9 cellular contexts compared by ENCODE assay signal in the genomic region with DNA sequence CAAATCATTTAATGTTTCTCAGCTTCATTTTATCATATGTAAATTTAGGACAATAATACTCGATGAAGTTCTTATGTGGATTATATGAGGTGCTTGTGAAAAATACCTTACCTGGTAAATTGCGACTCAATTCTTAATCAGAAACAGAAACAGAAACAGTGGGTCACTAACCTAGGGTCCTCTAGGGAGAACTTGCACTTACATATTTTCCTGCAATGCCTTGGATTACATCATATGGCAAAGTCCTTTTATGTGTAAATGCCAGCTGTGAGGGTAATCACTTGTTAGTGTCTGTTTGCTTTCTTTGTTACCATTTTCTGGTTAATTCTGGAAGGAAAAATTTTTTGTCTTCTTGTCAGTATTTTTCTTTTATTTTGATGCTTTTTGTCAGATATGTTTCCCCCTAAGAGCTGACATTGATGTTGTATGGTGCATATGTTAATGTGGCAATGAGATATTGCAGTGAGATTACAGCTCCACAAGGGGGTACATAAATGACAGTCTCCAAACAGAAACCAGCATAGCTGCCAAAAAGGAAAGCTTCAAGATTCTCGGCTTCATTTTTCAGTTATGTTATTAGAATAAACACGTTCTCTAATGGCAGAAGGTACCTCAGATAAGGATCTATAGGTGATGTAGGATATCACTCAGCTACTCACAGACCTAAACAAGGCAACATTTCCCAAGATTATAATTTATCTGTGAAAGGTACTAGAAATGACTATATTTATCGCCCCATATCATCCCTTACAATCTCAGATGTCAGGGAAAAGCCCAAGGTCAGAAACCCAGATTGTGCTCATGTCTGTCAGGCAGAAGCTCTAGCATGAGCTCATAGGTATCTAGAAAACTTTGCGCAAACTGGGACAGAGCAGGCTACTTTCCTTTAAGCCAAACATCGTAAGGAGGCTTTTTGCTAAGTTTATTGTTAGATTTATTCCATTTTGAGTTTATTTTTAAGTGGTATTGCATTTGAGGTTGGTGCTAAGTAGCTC.
DNase-seq lines count a peak whose midpoint lies in the region; ATAC-seq and TF ChIP-seq lines count a peak whose summit lies in the region.
"Had no signal": no experiment of that assay in that cellular context is flagged by ENCODE, and none has a peak within 500 bp of the region (broad histone marks: within the 10 kb centered on the region; RNA-seq: fewer than 3 reads in every experiment).

No MANE protein-coding gene starts in this region.

- peak; percentile 41 for TF ChIP-seq CTCF in SK-N-SH (IDR thresholded peaks at IDR 0.05)

- H3K27me3 Mint-ChIP-seq in naive B cell = no peaks in the 10 kb centered on the region

- peaks cover 0 to 5% of the 10 kb centered on the region in 2 experiments; a peak in 3 of 4 replicates for H3K4me1 ChIP-seq in SK-N-SH (ENCODE audit: control insufficient read depth in 1 of 2, insufficient read depth in 2 of 2, low read depth in 1 of 2, low read length in 1 of 2)

- peaks cover 7% of the 10 kb centered on the region; the same call in 1 of the 2 replicates for H3K9me3 ChIP-seq in SK-N-SH

- no peak overlapping the region for H3K4me3 ChIP-seq in SK-N-SH (ENCODE audit: low read depth in 2 of 2, low read length in 1 of 2)
- H3K4me3 ChIP-seq: K562 had no signal

- no peak overlapping the region for H3K27ac ChIP-seq in SK-N-SH (ENCODE audit: low read depth in 2 of 2, low read length in 1 of 2)

- H3K4me1 Mint-ChIP-seq in naive B cell = peaks cover 19 to 34% (median 29%) of the 10 kb centered on the region in 3 donors

- DNase-seq in SK-N-SH = peak; percentile 5
- peak; percentile 25 for DNase-seq in naive B cell
- no peak for DNase-seq in stimulated activated CD4-positive, alpha-beta T cell treated with anti-CD3 and anti-CD28 coated beads, Interleukin-4, amount 100 ng/mL, for 1 hour
- no peak for DNase-seq in left ventricle myocardium superior
- no peak for DNase-seq in C1 segment of cervical spinal cord (lab: John Stamatoyannopoulos, UW)

- TF ChIP-seq RAD21 in SK-N-SH (IDR thresholded peaks at IDR 0.05; ENCODE audit: low read length) = peak; percentile 24

- H3K27ac Mint-ChIP-seq in naive B cell = no peak overlapping the region

- H3K79me2 ChIP-seq in SK-N-SH (ENCODE audit: insufficient read depth) = no peaks in the 10 kb centered on the region

- H3K9me2 ChIP-seq in SK-N-SH = no peaks in the 10 kb centered on the region

- H3K36me3 Mint-ChIP-seq in naive B cell = no peaks in the 10 kb centered on the region

- no peaks in the 10 kb centered on the region for H3K36me3 ChIP-seq in SK-N-SH (replicated peaks in 1 of 2; ENCODE audit: control insufficient read depth in 1 of 2, insufficient read depth in 2 of 2, low read length in 1 of 2)

- ATAC-seq in GM18517 (IDR thresholded peaks at IDR 0.05; ENCODE audit: unreplicated experiment) (peak; percentile 67), HG02678 (IDR thresholded peaks at IDR 0.05; ENCODE audit: unreplicated experiment) (peak; percentile 59), naive B cell (ENCODE audit: low read depth in 2 of 2) (peak; percentile 43 to 73), HG02840 (IDR thresholded peaks at IDR 0.05; ENCODE audit: low FRiP score, unreplicated experiment) (no peak), left ventricle myocardium superior (no peak)
- ATAC-seq: K562 had no signal

- CTCF ChIA-PET in SK-N-SH (lab: Yijun Ruan, JAX) = interaction anchor here (0.9 to 1.8 kb wide), 7 partner anchors 9 to 423 kb away, joined by 3 to 11 read pairs (median 3); no protein-coding TSS in a partner anchor

- TF ChIP-seq EP300 in SK-N-SH (IDR thresholded peaks at IDR 0.05; ENCODE audit: borderline replicate concordance in 1 of 2, low read depth in 1 of 2, low read length in 1 of 2) = no peak

- 47% methylated on average over 7 of the region's 7 CpGs for WGBS in SK-N-SH (ENCODE audit: low lambda C conversion rate)

- no peaks in the 10 kb centered on the region for H3F3A ChIP-seq in SK-N-SH (replicated peaks; ENCODE audit: insufficient read depth)

- no peaks in the 10 kb centered on the region for H3K27me3 ChIP-seq in SK-N-SH (ENCODE audit: insufficient read depth)

- H3K9ac ChIP-seq in SK-N-SH = no peak overlapping the region

- H3K4me2 ChIP-seq in SK-N-SH = no peak overlapping the region

- H3K4me3 Mint-ChIP-seq in naive B cell = peak overlapping the region in 2 of 8 donors; percentile 3 to 16

- POLR2A ChIA-PET in SK-N-SH (lab: Yijun Ruan, JAX) = no interaction called here

- intact Hi-C loops in left ventricle myocardium superior (cut with micrococcal nuclease) = no loop called here

- no peaks in the 10 kb centered on the region for H4K20me1 ChIP-seq in SK-N-SH (ENCODE audit: insufficient read depth)

- peak overlapping the region; percentile 37; the same call in 1 of the 2 replicates for H2AFZ ChIP-seq in SK-N-SH (ENCODE audit: low read depth)

- peaks cover 0 to 8% (median 3%) of the 10 kb centered on the region in 7 donors for H3K9me3 Mint-ChIP-seq in naive B cell

TF ChIP-seq in SK-N-SH, 30 proteins besides CTCF, POLR2A, EP300 and RAD21:
- no peak for TF ChIP-seq SMC3 (IDR thresholded peaks at IDR 0.05; ENCODE audit: low read depth, low read length)
- no peak for TF ChIP-seq YY1 (IDR thresholded peaks at IDR 0.05; ENCODE audit: low read depth)
- no peak for TF ChIP-seq GATA2 (CRISPR knock-in tag; IDR thresholded peaks at IDR 0.05)
- TF ChIP-seq ELF1 (IDR thresholded peaks at IDR 0.05) = no peak
- no peak for TF ChIP-seq TAF1 (IDR thresholded peaks at IDR 0.05; ENCODE audit: borderline replicate concordance, low read depth, low read length)
- TF ChIP-seq RCOR1 (IDR thresholded peaks at IDR 0.05; ENCODE audit: low read length) = no peak
- no peak for TF ChIP-seq EZH2phosphoT487 (IDR thresholded peaks at IDR 0.05; ENCODE audit: borderline replicate concordance, low read depth)
- no peak for TF ChIP-seq TEAD4 (IDR thresholded peaks at IDR 0.05; ENCODE audit: borderline replicate concordance, insufficient read depth)
- TF ChIP-seq FOXJ3 (CRISPR knock-in tag; IDR thresholded peaks at IDR 0.05) = no peak
- no peak for TF ChIP-seq POLR2AphosphoS5 (IDR thresholded peaks at IDR 0.05; ENCODE audit: low read depth, low read length)
- no peak for TF ChIP-seq TCF12 (IDR thresholded peaks at IDR 0.05)
- TF ChIP-seq RXRA (IDR thresholded peaks at IDR 0.05; ENCODE audit: borderline replicate concordance, low read depth) = no peak
- no peak for TF ChIP-seq NFIC (IDR thresholded peaks at IDR 0.05; ENCODE audit: borderline replicate concordance)
- TF ChIP-seq, protein P1, sequence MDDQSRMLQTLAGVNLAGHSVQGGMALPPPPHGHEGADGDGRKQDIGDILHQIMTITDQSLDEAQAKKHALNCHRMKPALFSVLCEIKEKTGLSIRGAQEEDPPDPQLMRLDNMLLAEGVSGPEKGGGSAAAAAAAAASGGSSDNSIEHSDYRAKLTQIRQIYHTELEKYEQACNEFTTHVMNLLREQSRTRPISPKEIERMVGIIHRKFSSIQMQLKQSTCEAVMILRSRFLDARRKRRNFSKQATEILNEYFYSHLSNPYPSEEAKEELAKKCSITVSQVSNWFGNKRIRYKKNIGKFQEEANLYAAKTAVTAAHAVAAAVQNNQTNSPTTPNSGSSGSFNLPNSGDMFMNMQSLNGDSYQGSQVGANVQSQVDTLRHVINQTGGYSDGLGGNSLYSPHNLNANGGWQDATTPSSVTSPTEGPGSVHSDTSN (IDR thresholded peaks at IDR 0.05) = no peak
- TF ChIP-seq CHD2 (IDR thresholded peaks at IDR 0.05; ENCODE audit: low read length, partially characterized antibody) = no peak
- no peak for TF ChIP-seq MXI1 (IDR thresholded peaks at IDR 0.05; ENCODE audit: low read depth, low read length)
- TF ChIP-seq, protein P2, sequence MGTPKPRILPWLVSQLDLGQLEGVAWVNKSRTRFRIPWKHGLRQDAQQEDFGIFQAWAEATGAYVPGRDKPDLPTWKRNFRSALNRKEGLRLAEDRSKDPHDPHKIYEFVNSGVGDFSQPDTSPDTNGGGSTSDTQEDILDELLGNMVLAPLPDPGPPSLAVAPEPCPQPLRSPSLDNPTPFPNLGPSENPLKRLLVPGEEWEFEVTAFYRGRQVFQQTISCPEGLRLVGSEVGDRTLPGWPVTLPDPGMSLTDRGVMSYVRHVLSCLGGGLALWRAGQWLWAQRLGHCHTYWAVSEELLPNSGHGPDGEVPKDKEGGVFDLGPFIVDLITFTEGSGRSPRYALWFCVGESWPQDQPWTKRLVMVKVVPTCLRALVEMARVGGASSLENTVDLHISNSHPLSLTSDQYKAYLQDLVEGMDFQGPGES (IDR thresholded peaks at IDR 0.05; ENCODE audit: low read depth, low read length) = no peak
- no peak for TF ChIP-seq MEF2A (IDR thresholded peaks at IDR 0.05; ENCODE audit: borderline replicate concordance, low read depth)
- no peak for TF ChIP-seq FOSL2 (IDR thresholded peaks at IDR 0.05; ENCODE audit: borderline replicate concordance, low read depth)
- TF ChIP-seq JUND (IDR thresholded peaks at IDR 0.05) = no peak

Comparison
In these comparisons a context has a peak if more than half of its experiments do, and no peak if none do; other contexts are left out.
1. ATAC-seq: peak in GM18517 (single experiment), HG02678 (single experiment) and naive B cell (2 of 2); none in HG02840 (single experiment) and left ventricle myocardium superior (single experiment).
2. DNase-seq: peak in SK-N-SH (single experiment) and naive B cell (single experiment); none in stimulated activated CD4-positive, alpha-beta T cell treated with anti-CD3 and anti-CD28 coated beads, Interleukin-4, amount 100 ng/mL, for 1 hour (single experiment), left ventricle myocardium superior (single experiment) and C1 segment of cervical spinal cord (0 of 14).